12 cellular contexts compared by ENCODE assay signal in the genomic region with DNA sequence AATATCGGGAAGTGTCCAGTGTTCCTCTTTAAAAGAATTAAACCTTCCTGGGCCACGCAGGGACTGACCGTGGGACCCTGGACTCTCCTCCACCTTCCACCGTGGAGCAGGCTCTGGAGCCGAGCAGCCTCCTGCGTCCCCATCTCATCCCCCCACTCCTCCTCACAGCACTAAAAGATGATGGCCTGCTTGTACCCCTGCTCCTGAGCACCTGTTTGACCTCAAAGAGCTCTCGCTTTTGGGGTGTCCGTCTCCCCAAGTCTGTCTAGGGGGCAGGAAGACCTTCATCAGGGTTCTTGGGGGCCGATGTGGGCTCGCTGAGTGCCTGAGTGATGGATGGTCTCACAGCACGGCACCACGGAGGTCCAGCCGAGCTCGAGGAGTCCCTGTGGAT. TPM values are rescaled to one million over a fixed set of nuclear protein-coding genes. Genes with fewer than 3 reads are reported as not detected.
A peak's percentile ranks its signal among the peaks of the same experiment; 100 is the strongest.
DNase-seq lines count a peak whose midpoint lies in the region; ATAC-seq, FAIRE-seq and TF ChIP-seq lines count a peak whose summit lies in the region.
"Had no signal": no experiment of that assay in that cellular context is flagged by ENCODE, and none has a peak within 500 bp of the region (broad histone marks: within the 10 kb centered on the region; RNA-seq: fewer than 3 reads in every experiment).

No MANE protein-coding gene starts in this region.

- H3K27ac Mint-ChIP-seq in activated CD4-positive, alpha-beta T cell treated with anti-CD3 and anti-CD28 coated beads, Interleukin-2, amount 10 ng/mL, durations not matched to agents 24 days and 14 days, result no peak overlapping the region
- H3K27ac Mint-ChIP-seq in astrocyte (ENCODE audit: unreplicated experiment), result no peak overlapping the region

- H3K36me3 Mint-ChIP-seq in activated CD4-positive, alpha-beta T cell treated with anti-CD3 and anti-CD28 coated beads, Interleukin-2, amount 10 ng/mL, durations not matched to agents 24 days and 14 days (ENCODE audit: low read depth), result no peaks in the 10 kb centered on the region
- H3K36me3 Mint-ChIP-seq in astrocyte (ENCODE audit: low read depth, unreplicated experiment), result no peaks in the 10 kb centered on the region

- H3K4me3 ChIP-seq in astrocyte (ENCODE audit: insufficient read depth, low read depth, low read length), result no peak overlapping the region
- no peak overlapping the region for H3K4me3 ChIP-seq in liver (ENCODE audit: low read depth in 1 of 3, low read length in 3 of 3)
- H3K4me3 ChIP-seq in thyroid gland (replicated peaks in 1 of 3), result no peak overlapping the region

- no peak overlapping the region for H3K4me2 ChIP-seq in astrocyte (ENCODE audit: low read length)

- H3K4me1 ChIP-seq in astrocyte (ENCODE audit: insufficient read depth, low read length), result peaks cover 24% of the 10 kb centered on the region
- peaks cover 4 to 33% (median 22%) of the 10 kb centered on the region in 4 donors for H3K4me1 ChIP-seq in liver (ENCODE audit: control insufficient read depth in 4 of 4, insufficient read depth in 4 of 4, low read length in 3 of 4)
- peaks cover 17 to 22% of the 10 kb centered on the region in 2 donors for H3K4me1 ChIP-seq in thyroid gland

- H2AFZ ChIP-seq in astrocyte (ENCODE audit: low read depth, low read length), result peak overlapping the region; percentile 76

- no peak for ATAC-seq in HG03342 (IDR thresholded peaks at IDR 0.05; ENCODE audit: unreplicated experiment)
- no peak for ATAC-seq in left lobe of liver
- no peak for ATAC-seq in GM21717 (IDR thresholded peaks at IDR 0.05; ENCODE audit: unreplicated experiment)

- no peak for TF ChIP-seq POLR2A in thyroid gland (IDR thresholded peaks at IDR 0.05)

- H3K9me3 ChIP-seq in astrocyte (ENCODE audit: insufficient read depth, low read depth, low read length) (no peaks in the 10 kb centered on the region), liver (ENCODE audit: control insufficient read depth in 4 of 4, low read length in 3 of 4) (no peaks in the 10 kb centered on the region), thyroid gland (no peaks in the 10 kb centered on the region)

- no peak for DNase-seq in activated CD4-positive, alpha-beta T cell treated with anti-CD3 and anti-CD28 coated beads, Interleukin-2, amount 10 ng/mL, durations not matched to agents 24 days and 14 days
- DNase-seq in activated CD4-positive, alpha-beta T cell treated with anti-CD3 and anti-CD28 coated beads, Interleukin-2, amount 50 U/mL, for 4 hours, result no peak
- DNase-seq in astrocyte (ENCODE audit: low read depth) (no peak), thyroid gland (peak in 1 of 2 donors; percentile 3), left lobe of liver (ENCODE audit: low spot score) (no peak)
- DNase-seq: left cardiac atrium, NCI-H1417 treated with DMSO at 0.1 percent for 48 hours, NCI-H524, Right ventricle myocardium superior had no signal

- H3K79me2 ChIP-seq in astrocyte (ENCODE audit: insufficient read depth, low read length), result peaks cover 19% of the 10 kb centered on the region

- H3K4me1 Mint-ChIP-seq in activated CD4-positive, alpha-beta T cell treated with anti-CD3 and anti-CD28 coated beads, Interleukin-2, amount 10 ng/mL, durations not matched to agents 24 days and 14 days, result peaks cover 5% of the 10 kb centered on the region
- H3K4me1 Mint-ChIP-seq in astrocyte (ENCODE audit: low read depth, unreplicated experiment), result peaks cover 17% of the 10 kb centered on the region

- FAIRE-seq in astrocyte (lab: Jason Lieb, UNC), result no peak

- 78% methylated on average over 14 of the region's 14 CpGs for WGBS in liver
- WGBS in thyroid gland, 2 donors, result 91 to 92% methylated on average over 14 of the region's 14 CpGs

- H4K20me1 ChIP-seq in astrocyte (ENCODE audit: insufficient read depth, low read length), result no peaks in the 10 kb centered on the region

- peaks cover 56% of the 10 kb centered on the region for H3K27me3 Mint-ChIP-seq in activated CD4-positive, alpha-beta T cell treated with anti-CD3 and anti-CD28 coated beads, Interleukin-2, amount 10 ng/mL, durations not matched to agents 24 days and 14 days
- peaks cover 8% of the 10 kb centered on the region for H3K27me3 Mint-ChIP-seq in astrocyte (ENCODE audit: low read depth, unreplicated experiment)

- no peak for TF ChIP-seq RAD21 in liver (IDR thresholded peaks at IDR 0.05)

- H3K4me3 Mint-ChIP-seq in activated CD4-positive, alpha-beta T cell treated with anti-CD3 and anti-CD28 coated beads, Interleukin-2, amount 10 ng/mL, durations not matched to agents 24 days and 14 days, result peak overlapping the region; percentile 48
- peak overlapping the region; percentile 75 for H3K4me3 Mint-ChIP-seq in astrocyte (ENCODE audit: unreplicated experiment)

- H3K27ac ChIP-seq in astrocyte (ENCODE audit: low read depth, low read length), result no peak overlapping the region
- peak overlapping the region; percentile 14 to 98 for H3K27ac ChIP-seq in liver (ENCODE audit: low read depth in 1 of 2, low read length in 2 of 2)
- H3K27ac ChIP-seq in thyroid gland, result peak overlapping the region in 2 of 3 donors; percentile 81 to 90

- H3K27me3 ChIP-seq in astrocyte (ENCODE audit: insufficient read depth, low read length), result no peaks in the 10 kb centered on the region
- no peaks in the 10 kb centered on the region for H3K27me3 ChIP-seq in liver (ENCODE audit: control insufficient read depth in 4 of 4, insufficient read depth in 4 of 4, low read length in 3 of 4)
- H3K27me3 ChIP-seq in thyroid gland, result no peaks in the 10 kb centered on the region

- H3K9me3 Mint-ChIP-seq in activated CD4-positive, alpha-beta T cell treated with anti-CD3 and anti-CD28 coated beads, Interleukin-2, amount 10 ng/mL, durations not matched to agents 24 days and 14 days, result no peaks in the 10 kb centered on the region
- H3K9me3 Mint-ChIP-seq in astrocyte (ENCODE audit: unreplicated experiment), result no peaks in the 10 kb centered on the region

- intact Hi-C loops in activated CD4-positive, alpha-beta T cell treated with anti-CD3 and anti-CD28 coated beads, Interleukin-2, amount 10 ng/mL, durations not matched to agents 24 days and 14 days (cut with micrococcal nuclease), result no loop called here
- intact Hi-C loops in thyroid gland (cut with DNase I), result no loop called here

- TF ChIP-seq CTCF in astrocyte (IDR thresholded peaks at IDR 0.05; ENCODE audit: insufficient read depth, low read depth, low read length) (no peak), liver (IDR thresholded peaks at IDR 0.05; ENCODE audit: low read depth, low read length, missing input control) (no peak), thyroid gland (IDR thresholded peaks at IDR 0.05) (no peak)

- no peaks in the 10 kb centered on the region for H3K36me3 ChIP-seq in astrocyte (ENCODE audit: insufficient read depth, low read length)
- H3K36me3 ChIP-seq in liver (ENCODE audit: control insufficient read depth in 4 of 4, insufficient read depth in 3 of 4, low read depth in 1 of 4, low read length in 3 of 4), result no peaks in the 10 kb centered on the region
- H3K36me3 ChIP-seq in thyroid gland, result no peaks in the 10 kb centered on the region

- H3K9ac ChIP-seq in astrocyte (ENCODE audit: low read length) (no peak overlapping the region), liver (ENCODE audit: low read depth in 1 of 2, low read length in 2 of 2) (no peak overlapping the region)

TF ChIP-seq in liver, 16 proteins besides CTCF, POLR2A, EP300 and RAD21:
- TF ChIP-seq TAF1 (conservative IDR thresholded peaks at IDR 0.05) (no peak), HNF4A (conservative IDR thresholded peaks at IDR 0.05) (peak in 1 of 2 donors; percentile 8)

RNA-seq across cellular contexts. Expression of gene SDC1, which starts 1.2 kb away (rescaled TPM):
- total RNA-seq in activated CD4-positive, alpha-beta T cell treated with anti-CD3 and anti-CD28 coated beads, Interleukin-2, amount 10 ng/mL, durations not matched to agents 24 days and 14 days, result 0.63 and 1.1 TPM in 2 replicates
- total RNA-seq in astrocyte (74.3 and 92.7 TPM in 2 replicates), liver (100 to 1,000 TPM in 1 of 2 donors, 10 to 100 TPM in 1; 99.6 to 269 TPM), thyroid gland (10 to 100 TPM; 21.9 to 28.0 (median 24.7) TPM), left lobe of liver (537 TPM)
- 100 to 1,000 TPM; 124 to 363 TPM for polyA plus RNA-seq in liver

Comparison
In these comparisons a context has a peak if more than half of its experiments do, and no peak if none do; other contexts are left out.
1. RNA of gene SDC1, which starts 1.2 kb away (total RNA-seq): 537 TPM in left lobe of liver (single experiment), 99.6 to 269 TPM in liver, 74.3 to 92.7 TPM in astrocyte and 21.9 to 28.0 TPM in thyroid gland; 0.63 to 1.1 TPM in activated CD4-positive, alpha-beta T cell treated with anti-CD3 and anti-CD28 coated beads, Interleukin-2, amount 10 ng/mL, durations not matched to agents 24 days and 14 days; every median in the first group is over 10 times any median in the second.